Comparison of ENCODE assay signal across 8 cellular contexts in the genomic region with DNA sequence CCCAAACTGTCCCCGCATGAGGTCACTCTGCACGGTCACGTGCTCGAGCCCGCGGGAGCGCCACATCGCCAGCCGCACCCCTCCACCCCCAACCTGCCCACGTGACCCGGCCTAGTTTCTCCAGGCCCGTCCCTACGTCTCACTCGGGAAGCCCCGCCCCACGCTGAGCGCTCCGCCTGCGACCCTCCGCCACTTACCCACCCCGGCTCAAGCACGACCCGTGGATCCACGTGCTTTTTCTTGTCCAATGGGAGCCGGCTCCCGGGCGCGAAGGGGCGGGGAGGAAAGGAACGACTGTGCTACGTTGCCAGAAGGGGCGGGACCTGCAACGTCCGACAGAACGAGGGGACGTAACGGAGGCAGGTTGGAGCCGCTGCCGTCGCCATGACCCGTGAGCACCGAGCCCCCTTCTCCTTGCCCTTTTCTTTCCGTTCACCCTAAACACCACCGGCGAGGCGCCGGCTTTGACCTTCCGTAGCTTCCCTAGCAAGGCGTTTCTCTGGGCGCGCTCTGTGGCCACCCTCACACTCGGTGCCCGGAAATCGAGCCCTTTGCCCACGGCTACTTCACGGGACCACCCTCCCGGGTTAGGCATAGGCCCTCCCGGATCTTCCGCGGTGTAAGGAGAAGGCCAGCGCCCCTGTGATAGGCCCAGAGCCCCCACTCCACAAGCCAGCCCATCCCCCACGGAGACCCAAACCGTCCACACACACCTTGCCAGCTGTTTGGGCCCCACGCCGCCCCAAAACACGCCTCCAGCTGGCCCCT. TPM values are rescaled to one million over a fixed set of nuclear protein-coding genes. Genes with fewer than 3 reads are reported as not detected.
DNase-seq lines count a peak whose midpoint lies in the region; ATAC-seq and TF ChIP-seq lines count a peak whose summit lies in the region.

TSS of gene SERF2 (plus strand) at position 328 of the 768 bp plus-strand sequence. CDS start at position 385, 57 bp downstream.

- H3K4me1 Mint-ChIP-seq in dendritic cell treated with granulocyte-macrophage colony-stimulating factor and Interleukin-4, amounts not matched to agents 40 ng/mL and 50 ng/mL, for 4 days (ENCODE audit: low read depth) = peaks cover 46% of the 10 kb centered on the region

- H3K9ac ChIP-seq in BLaER1 treated with 17β-estradiol and CSF1 and Interleukin-3, amounts not matched to agents 10 nM and 100 nM = peak within 1 kb of the TSS; percentile 94 to 100 (median 97)

- H3K36me3 Mint-ChIP-seq in dendritic cell treated with granulocyte-macrophage colony-stimulating factor and Interleukin-4, amounts not matched to agents 40 ng/mL and 50 ng/mL, for 4 days (ENCODE audit: low read depth) = peaks cover 58% of the 10 kb centered on the region

- H3K27me3 Mint-ChIP-seq in dendritic cell treated with granulocyte-macrophage colony-stimulating factor and Interleukin-4, amounts not matched to agents 40 ng/mL and 50 ng/mL, for 4 days = no peaks in the 10 kb centered on the region

- H3K9me3 Mint-ChIP-seq in dendritic cell treated with granulocyte-macrophage colony-stimulating factor and Interleukin-4, amounts not matched to agents 40 ng/mL and 50 ng/mL, for 4 days = no peaks in the 10 kb centered on the region

- ATAC-seq in GM19351 (IDR thresholded peaks at IDR 0.05; ENCODE audit: unreplicated experiment) (peak; percentile 83), HG03521 (IDR thresholded peaks at IDR 0.05; ENCODE audit: unreplicated experiment) (peak; percentile 87), left lung (peak; percentile 96)

- H3K4me3 ChIP-seq in BLaER1 treated with 17β-estradiol and CSF1 and Interleukin-3, amounts not matched to agents 10 nM and 100 nM = peak within 1 kb of the TSS; percentile 85 to 100 (median 96)
- peak within 1 kb of the TSS; percentile 85 to 97 for H3K4me3 ChIP-seq in left lung

- TF ChIP-seq CTCF in left lung (IDR thresholded peaks at IDR 0.05) = no peak

- no peaks in the 10 kb centered on the region for H3K9me3 ChIP-seq in BLaER1 treated with 17β-estradiol and CSF1 and Interleukin-3, amounts not matched to agents 10 nM and 100 nM (replicated peaks in 1 of 11)
- H3K9me3 ChIP-seq in left lung = no peaks in the 10 kb centered on the region

- peak within 1 kb of the TSS; percentile 90 to 99 (median 96) for H3K27ac ChIP-seq in BLaER1 treated with 17β-estradiol and CSF1 and Interleukin-3, amounts not matched to agents 10 nM and 100 nM
- peak within 1 kb of the TSS; percentile 94 for H3K27ac ChIP-seq in left lung

- DNase-seq in NCI-H748 treated with DMSO at 0.1 percent for 48 hours (lab: John Stamatoyannopoulos, UW) (peak; percentile 83), left lung (peak; percentile 100)
- peak; percentile 99 to 100 for DNase-seq in activated CD4-positive, alpha-beta T cell treated with anti-CD3 and anti-CD28 coated beads, Interleukin-2, amount 50 U/mL, for 24 hours (ENCODE audit: low read depth in 1 of 2, low spot score in 1 of 2)
- DNase-seq in stimulated activated CD4-positive, alpha-beta T cell treated with anti-CD3 and anti-CD28 coated beads, Interleukin-2, amount 100 ng/mL, for 48 hours = peak; percentile 99 to 100

- H4K20me1 ChIP-seq in BLaER1 treated with 17β-estradiol and CSF1 and Interleukin-3, amounts not matched to agents 10 nM and 100 nM = peaks cover 23 to 46% (median 42%) of the 10 kb centered on the region in 11 experiments; a peak in 21 of 22 replicates

- intact Hi-C loops in dendritic cell treated with granulocyte-macrophage colony-stimulating factor and Interleukin-4, amounts not matched to agents 40 ng/mL and 50 ng/mL, for 4 days (cut with micrococcal nuclease) = no loop called here
- intact Hi-C loops in left lung (cut with DNase I) = no loop called here

- peak within 1 kb of the TSS; percentile 84 to 98 (median 94) for H3K4me2 ChIP-seq in BLaER1 treated with 17β-estradiol and CSF1 and Interleukin-3, amounts not matched to agents 10 nM and 100 nM

- H3K27ac Mint-ChIP-seq in dendritic cell treated with granulocyte-macrophage colony-stimulating factor and Interleukin-4, amounts not matched to agents 40 ng/mL and 50 ng/mL, for 4 days = peak within 1 kb of the TSS; percentile 100

- H3K4me1 ChIP-seq in BLaER1 treated with 17β-estradiol and CSF1 and Interleukin-3, amounts not matched to agents 10 nM and 100 nM = peaks cover 26 to 46% (median 33%) of the 10 kb centered on the region in 10 experiments
- peaks cover 19 to 36% of the 10 kb centered on the region in 2 donors for H3K4me1 ChIP-seq in left lung

- H3K4me3 Mint-ChIP-seq in dendritic cell treated with granulocyte-macrophage colony-stimulating factor and Interleukin-4, amounts not matched to agents 40 ng/mL and 50 ng/mL, for 4 days = peak within 1 kb of the TSS; percentile 82

- no peaks in the 10 kb centered on the region for H3K27me3 ChIP-seq in BLaER1 treated with 17β-estradiol and CSF1 and Interleukin-3, amounts not matched to agents 10 nM and 100 nM
- no peaks in the 10 kb centered on the region for H3K27me3 ChIP-seq in left lung

- H3K36me3 ChIP-seq in BLaER1 treated with 17β-estradiol and CSF1 and Interleukin-3, amounts not matched to agents 10 nM and 100 nM = peaks cover 40 to 42% (median 41%) of the 10 kb centered on the region in 11 experiments
- H3K36me3 ChIP-seq in left lung = peaks cover 0 to 37% of the 10 kb centered on the region in 2 donors

RNA-seq across cellular contexts. Expression of gene SERF2, which starts in this region (rescaled TPM):
- total RNA-seq in left lung = 1,000 to 10,000 TPM in 1 of 2 donors, 100 to 1,000 TPM in 1; 930 to 1,311 TPM

Comparison
In these comparisons a context has a peak if more than half of its experiments do, and no peak if none do; other contexts are left out.
1. Peak in every context shown above with its lines: DNase-seq, ATAC-seq, H3K4me3 ChIP-seq and H3K27ac ChIP-seq.